Comparison of ENCODE assay signal across 1 cellular context in genomic region chr7:136103545-136104268, GRCh38.
TF ChIP-seq lines count a peak whose summit lies in the region.

No MANE protein-coding gene starts in this region.

TF ChIP-seq in K562, 482 proteins besides CTCF, POLR2A, EP300 and RAD21 (continued from another document):
- TF ChIP-seq FOXK1 (CRISPR knock-in tag; IDR thresholded peaks at IDR 0.05; ENCODE audit: borderline replicate concordance), result no peak
- TF ChIP-seq THRB (CRISPR knock-in tag; conservative IDR thresholded peaks at IDR 0.05), result no peak
TF ChIP-seq in K562: peak in this region for 7.
